Comparison of ENCODE assay signal across 23 cellular contexts in the genomic region with DNA sequence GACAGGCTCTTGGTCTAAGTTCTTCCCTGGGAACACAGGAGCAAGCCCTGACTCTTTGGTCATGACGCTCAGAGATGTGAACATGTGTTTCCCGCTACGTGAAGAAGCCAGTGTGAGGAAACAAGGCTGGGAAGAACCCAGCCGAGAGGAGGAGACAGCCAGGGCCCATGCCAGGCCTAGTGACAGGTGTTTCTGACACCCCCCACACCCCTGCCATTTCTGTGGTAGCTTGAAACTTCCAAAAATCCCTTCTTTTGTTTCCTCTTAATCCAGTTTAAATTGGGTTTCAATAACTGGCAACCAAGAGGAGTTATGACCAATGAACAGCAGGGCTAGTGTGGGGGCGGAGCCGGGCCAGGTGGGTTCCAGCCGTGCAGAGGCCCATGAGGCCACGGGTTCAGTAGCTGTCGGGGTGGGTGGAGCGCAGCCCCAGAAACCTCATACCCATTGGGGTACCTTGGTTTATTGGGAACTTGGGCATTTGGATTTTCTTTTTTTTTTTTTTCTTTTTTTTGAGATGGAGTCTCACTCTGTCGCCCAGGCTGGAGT.
"Had no signal": no experiment of that assay in that cellular context is flagged by ENCODE, and none has a peak within 500 bp of the region (broad histone marks: within the 10 kb centered on the region; RNA-seq: fewer than 3 reads in every experiment).

No MANE protein-coding gene starts in this region.

- DNase-seq: activated CD4-positive, alpha-beta T cell treated with anti-CD3 and anti-CD28 coated beads for 4 hours; activated CD8-positive, alpha-beta memory T cell treated with anti-CD3 and anti-CD28 coated beads, Interleukin-2, amount 50 U/mL, for 4 hours; activated CD8-positive, alpha-beta T cell treated with anti-CD3 and anti-CD28 coated beads for 36 hours; activated gamma-delta T cell; activated naive CD8-positive, alpha-beta T cell treated with anti-CD3 and anti-CD28 coated beads, Interleukin-2, amount 10 ng/mL, durations not matched to agents 7 days and 5 days; activated T-cell treated with anti-CD3 and anti-CD28 coated beads, Interleukin-2, amount 50 U/mL, for 48 hours; brain microvascular endothelial cell; cortex of kidney; effector CD8-positive, alpha-beta T cell; foreskin fibroblast; hippocampal formation; kidney; left ventricle myocardium inferior; natural killer cell; sigmoid colon; stimulated activated CD4-positive, alpha-beta T cell treated with anti-CD3 and anti-CD28 coated beads, Interleukin-1b, Interleukin-23, amount 100 ng/mL, for 48 hours; stomach; T-helper 1 cell; T1000; testis had no signal

- H3K4me1 ChIP-seq: testis had no signal

- H3K27ac ChIP-seq: brain microvascular endothelial cell, left ventricle myocardium inferior, sigmoid colon, testis, VCaP had no signal

- FAIRE-seq: endothelial cell of umbilical vein, kidney had no signal

- H3K9me3 ChIP-seq: left ventricle myocardium inferior, sigmoid colon, stomach, testis, upper lobe of left lung had no signal

- H3K36me3 ChIP-seq: brain microvascular endothelial cell, left ventricle myocardium inferior, sigmoid colon, stomach, upper lobe of left lung had no signal

- ATAC-seq: activated CD8-positive, alpha-beta T cell treated with anti-CD3 and anti-CD28 coated beads for 36 hours had no signal

- H3K27me3 ChIP-seq: brain microvascular endothelial cell, sigmoid colon, stomach, testis, upper lobe of left lung had no signal

- H3K4me3 ChIP-seq: left ventricle myocardium inferior, sigmoid colon, stomach, testis, upper lobe of left lung had no signal
